Comparison of ENCODE assay signal across 30 cellular contexts in the genomic region with DNA sequence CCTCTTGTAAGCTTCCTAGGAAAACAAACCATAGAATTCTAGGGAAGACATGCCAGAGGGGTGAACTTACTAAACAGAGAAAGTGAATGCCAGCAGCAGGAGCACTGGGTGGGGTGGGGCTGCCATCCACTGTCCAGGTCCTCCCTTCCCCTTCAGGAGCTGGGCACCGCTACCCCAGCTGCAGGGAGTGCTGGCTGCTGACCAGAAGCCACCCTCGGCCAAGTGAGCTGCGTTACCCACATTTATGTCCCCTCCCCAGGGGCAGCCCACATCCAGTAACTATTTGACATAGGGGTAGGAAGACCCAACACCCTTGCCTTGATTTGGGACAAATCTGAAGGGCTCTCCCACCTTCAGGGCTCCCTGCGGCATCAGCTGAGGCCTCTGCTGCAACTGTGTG. TPM values are rescaled to one million over a fixed set of nuclear protein-coding genes. Genes with fewer than 3 reads are reported as not detected.
"Had no signal": no experiment of that assay in that cellular context is flagged by ENCODE, and none has a peak within 500 bp of the region (broad histone marks: within the 10 kb centered on the region; RNA-seq: fewer than 3 reads in every experiment).

No MANE protein-coding gene starts in this region.

- H3K4me1 ChIP-seq: neural progenitor cell, pancreas, prostate gland, right atrium auricular region, stomach, thyroid gland, tibial nerve, upper lobe of left lung, vagina had no signal

- H3K4me2 ChIP-seq: neural progenitor cell had no signal

- H3K27ac Mint-ChIP-seq: naive thymus-derived CD4-positive, alpha-beta T cell; natural killer cell treated with Interleukin-12 subunit alpha and Interleukin-12 subunit beta and Interleukin-15 and Interleukin-18, amount 100 ng/mL, for 72 hours; neural progenitor cell; stimulated activated effector memory CD8-positive, alpha-beta T cell treated with anti-CD3 and anti-CD28 coated beads, Interleukin-12 subunit alpha, Interleukin-12 subunit beta, amount 100 ng/mL, for 72 hours; stimulated activated naive B cell treated with anti-CD40 and anti-IgM and Interleukin-4, amounts not matched to agents 10 μg/mL and 1 μg/mL and 100 μg/mL, for 72 hours; stimulated activated naive CD8-positive, alpha-beta T cell treated with anti-CD3 and anti-CD28 coated beads, Interleukin-15, Interleukin-2, amounts not matched to agents 100 ng/mL and 50 ng/mL, for 24 hours had no signal

- H3K9me3 ChIP-seq: neutrophil, pancreas, prostate gland, right atrium auricular region, stomach, thoracic aorta, thyroid gland, tibial nerve, upper lobe of left lung, vagina had no signal

- DNase-seq: naive thymus-derived CD4-positive, alpha-beta T cell; nucleus accumbens; pancreas; retina; stimulated activated CD4-positive, alpha-beta T cell treated with anti-CD3 and anti-CD28 coated beads, Interleukin-15, amount 100 ng/mL, for 24 hours; stimulated activated CD4-positive, alpha-beta T cell treated with anti-CD3 and anti-CD28 coated beads, Interleukin-2, amount 100 ng/mL, for 24 hours; stimulated activated CD4-positive, alpha-beta T cell treated with anti-CD3 and anti-CD28 coated beads, Interleukin-2, amount 100 ng/mL, for 48 hours; stimulated activated CD4-positive, alpha-beta T cell treated with anti-CD3 and anti-CD28 coated beads, Interleukin-4, amount 100 ng/mL, for 24 hours; stimulated activated naive B cell treated with anti-CD40 and anti-IgM and Interleukin-4, amounts not matched to agents 10 μg/mL and 1 μg/mL and 100 μg/mL, for 72 hours; stimulated activated naive CD4-positive, alpha-beta T cell treated with Interleukin-2 at 50 U/mL for 16 hours; stomach; thyroid gland; trophoblast cell had no signal

- H3K4me3 Mint-ChIP-seq: naive thymus-derived CD4-positive, alpha-beta T cell; natural killer cell treated with Interleukin-12 subunit alpha and Interleukin-12 subunit beta and Interleukin-15 and Interleukin-18, amount 100 ng/mL, for 72 hours; stimulated activated effector memory CD8-positive, alpha-beta T cell treated with anti-CD3 and anti-CD28 coated beads, Interleukin-12 subunit alpha, Interleukin-12 subunit beta, amount 100 ng/mL, for 72 hours; stimulated activated naive B cell treated with anti-CD40 and anti-IgM and Interleukin-4, amounts not matched to agents 10 μg/mL and 1 μg/mL and 100 μg/mL, for 72 hours; stimulated activated naive CD8-positive, alpha-beta T cell treated with anti-CD3 and anti-CD28 coated beads, Interleukin-15, Interleukin-2, amounts not matched to agents 100 ng/mL and 50 ng/mL, for 24 hours had no signal

- H3K36me3 ChIP-seq: neural progenitor cell, neutrophil, pancreas, prostate gland, right atrium auricular region, stomach, thoracic aorta, thyroid gland, tibial nerve, upper lobe of left lung, vagina had no signal

- H3K4me3 ChIP-seq: neural progenitor cell, pancreas, prostate gland, right atrium auricular region, skin epidermis, stomach, thoracic aorta, thyroid gland, tibial nerve, upper lobe of left lung, vagina had no signal

- H3K9me3 Mint-ChIP-seq: natural killer cell treated with Interleukin-12 subunit alpha and Interleukin-12 subunit beta and Interleukin-15 and Interleukin-18, amount 100 ng/mL, for 72 hours; neural progenitor cell; stimulated activated effector memory CD8-positive, alpha-beta T cell treated with anti-CD3 and anti-CD28 coated beads, Interleukin-12 subunit alpha, Interleukin-12 subunit beta, amount 100 ng/mL, for 72 hours; stimulated activated naive B cell treated with anti-CD40 and anti-IgM and Interleukin-4, amounts not matched to agents 10 μg/mL and 1 μg/mL and 100 μg/mL, for 72 hours; stimulated activated naive CD8-positive, alpha-beta T cell treated with anti-CD3 and anti-CD28 coated beads, Interleukin-15, Interleukin-2, amounts not matched to agents 100 ng/mL and 50 ng/mL, for 24 hours had no signal

- ATAC-seq: naive thymus-derived CD4-positive, alpha-beta T cell; pancreas; sciatic nerve; stimulated activated effector memory CD8-positive, alpha-beta T cell treated with anti-CD3 and anti-CD28 coated beads, Interleukin-12 subunit alpha, Interleukin-12 subunit beta, amount 100 ng/mL, for 72 hours; stimulated activated naive B cell treated with anti-CD40 and anti-IgM and Interleukin-4, amounts not matched to agents 10 μg/mL and 1 μg/mL and 100 μg/mL, for 72 hours had no signal

- H3K9ac ChIP-seq: neural progenitor cell had no signal

- H3K36me3 Mint-ChIP-seq: naive thymus-derived CD4-positive, alpha-beta T cell; natural killer cell treated with Interleukin-12 subunit alpha and Interleukin-12 subunit beta and Interleukin-15 and Interleukin-18, amount 100 ng/mL, for 72 hours; neural progenitor cell; stimulated activated effector memory CD8-positive, alpha-beta T cell treated with anti-CD3 and anti-CD28 coated beads, Interleukin-12 subunit alpha, Interleukin-12 subunit beta, amount 100 ng/mL, for 72 hours; stimulated activated naive B cell treated with anti-CD40 and anti-IgM and Interleukin-4, amounts not matched to agents 10 μg/mL and 1 μg/mL and 100 μg/mL, for 72 hours had no signal

- H3K27me3 ChIP-seq: neural progenitor cell, pancreas, right atrium auricular region, stomach, thyroid gland, tibial nerve, upper lobe of left lung, vagina had no signal

- H3K27ac ChIP-seq: neural progenitor cell, neutrophil, pancreas, prostate gland, right atrium auricular region, skin epidermis, stomach, thoracic aorta, thyroid gland, tibial nerve, upper lobe of left lung, vagina had no signal

- H3K4me1 Mint-ChIP-seq: naive thymus-derived CD4-positive, alpha-beta T cell; neural progenitor cell; stimulated activated effector memory CD8-positive, alpha-beta T cell treated with anti-CD3 and anti-CD28 coated beads, Interleukin-12 subunit alpha, Interleukin-12 subunit beta, amount 100 ng/mL, for 72 hours; stimulated activated naive B cell treated with anti-CD40 and anti-IgM and Interleukin-4, amounts not matched to agents 10 μg/mL and 1 μg/mL and 100 μg/mL, for 72 hours had no signal

RNA-seq across cellular contexts. Expression of a gene that starts 41.5 kb away (rescaled TPM):
- total RNA-seq: naive thymus-derived CD4-positive, alpha-beta T cell; natural killer cell treated with Interleukin-12 subunit alpha and Interleukin-12 subunit beta and Interleukin-15 and Interleukin-18, amount 100 ng/mL, for 72 hours; omental fat pad; osteocyte; posterior vena cava; subcutaneous adipose tissue; thoracic aorta; vagina had no signal
- polyA plus RNA-seq: naive thymus-derived CD4-positive, alpha-beta T cell had no signal
